Comparison of ENCODE assay signal across 8 cellular contexts in the genomic region with DNA sequence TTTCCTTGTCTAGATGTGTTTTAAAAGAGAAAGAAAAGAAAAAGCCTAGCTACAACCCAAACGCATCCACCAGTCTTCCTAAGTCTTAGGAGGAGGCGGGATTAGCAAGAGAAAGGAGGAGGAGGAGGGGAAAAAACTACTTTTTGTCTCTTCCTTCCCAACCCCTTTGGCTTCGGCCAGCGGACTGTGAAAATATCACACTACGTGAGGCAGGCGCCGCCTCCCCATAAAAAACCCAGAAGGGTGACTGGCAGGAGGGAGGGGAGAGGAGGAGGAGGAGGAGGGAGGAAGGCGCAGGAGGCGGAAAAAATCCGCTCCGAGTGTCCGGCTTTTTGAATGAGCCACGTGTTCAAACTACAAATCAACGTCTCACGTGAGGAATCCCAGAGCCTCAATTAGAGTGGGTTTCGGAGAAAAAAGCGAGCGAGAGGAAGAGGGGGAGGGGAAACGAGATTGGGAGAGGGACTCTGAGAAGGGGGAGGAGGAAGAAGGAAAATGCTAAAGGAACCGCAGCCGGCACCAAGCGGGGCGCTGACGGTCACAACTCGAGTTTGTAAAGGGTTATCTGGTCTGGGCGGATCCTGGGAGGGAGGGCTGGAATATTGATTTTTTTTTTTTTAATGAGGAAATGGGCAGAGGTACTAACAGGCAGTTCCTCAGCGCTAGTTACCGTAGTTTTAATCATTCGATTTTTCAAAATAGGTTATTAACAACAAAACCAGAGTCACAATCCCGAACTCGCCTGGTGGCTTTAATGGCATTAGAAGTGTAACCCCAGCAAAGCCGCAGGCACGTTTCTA. TPM values are rescaled to one million over a fixed set of nuclear protein-coding genes. Genes with fewer than 3 reads are reported as not detected.
DNase-seq lines count a peak whose midpoint lies in the region; ATAC-seq, FAIRE-seq and TF ChIP-seq lines count a peak whose summit lies in the region.

Gene IGF2BP3, minus strand, starts transcription at position 202 of the 800 bp plus-strand sequence. CDS start 381 bp downstream, outside the sequence.

- no peaks in the 10 kb centered on the region for H3K9me3 Mint-ChIP-seq in activated CD8-positive, alpha-beta memory T cell treated with anti-CD3 and anti-CD28 coated beads, Interleukin-2, amount 10 ng/mL, durations not matched to agents 7 days and 5 days (ENCODE audit: low read depth)

- peak within 1 kb of the TSS; percentile 79 for H3K4me3 Mint-ChIP-seq in activated CD8-positive, alpha-beta memory T cell treated with anti-CD3 and anti-CD28 coated beads, Interleukin-2, amount 10 ng/mL, durations not matched to agents 7 days and 5 days

- DNase-seq in activated CD8-positive, alpha-beta memory T cell treated with anti-CD3 and anti-CD28 coated beads, Interleukin-2, amount 10 ng/mL, durations not matched to agents 7 days and 5 days: peak; percentile 61
- DNase-seq in activated CD8-positive, alpha-beta memory T cell treated with anti-CD3 and anti-CD28 coated beads for 24 hours: no peak
- DNase-seq in IMR-90: peak; percentile 96
- DNase-seq in K562 (ENCODE audit: extremely low read depth in 1 of 4, low spot score in 3 of 4): peak; percentile 62 to 97 (median 73)
- DNase-seq in kidney tubule cell (ENCODE audit: low spot score): peak; percentile 84
- DNase-seq in suprapubic skin (ENCODE audit: low spot score in 2 of 2): no peak

- intact Hi-C loops in IMR-90 (cut with micrococcal nuclease) (loop anchor here (5.0 to 10.0 kb wide), 2 partner anchors 193 to 286 kb away; partner anchors contain the start of gene NUP42), K562 (cut with micrococcal nuclease) (loop anchor here (1.0 to 5.0 kb wide), 4 partner anchors 62 to 768 kb away; partner anchors contain the start of gene MALSU1)

- peak; percentile 95 for FAIRE-seq in K562 (lab: Jason Lieb, UNC)

- H3K9me1 ChIP-seq in IMR-90 (ENCODE audit: insufficient read depth, low read length): peaks cover 3% of the 10 kb centered on the region
- H3K9me1 ChIP-seq in K562 (ENCODE audit: control insufficient read depth, insufficient read depth, low read length): no peaks in the 10 kb centered on the region

- H3K4me3 ChIP-seq in IMR-90 (ENCODE audit: insufficient read depth, low read depth, low read length) (peak within 1 kb of the TSS; percentile 57), K562 (peak within 1 kb of the TSS; percentile 66), suprapubic skin (peak within 1 kb of the TSS; percentile 50)

- no peaks in the 10 kb centered on the region for H3K27me3 ChIP-seq in IMR-90 (ENCODE audit: control insufficient read depth, insufficient read depth, low read length)
- H3K27me3 ChIP-seq in K562 (ENCODE audit: control insufficient read depth in 2 of 2, insufficient read depth in 2 of 2, low read length in 2 of 2): no peaks in the 10 kb centered on the region
- peaks cover 100% of the 10 kb centered on the region for H3K27me3 ChIP-seq in suprapubic skin

- peaks cover 83% of the 10 kb centered on the region for H3K79me2 ChIP-seq in K562 (ENCODE audit: control insufficient read depth, insufficient read depth, low read length)

- H2AK9ac ChIP-seq in IMR-90 (replicated peaks; ENCODE audit: low read depth, low read length, poor library complexity): peak within 1 kb of the TSS; percentile 97

- peak within 1 kb of the TSS; percentile 94 for H3K14ac ChIP-seq in IMR-90 (replicated peaks; ENCODE audit: low read depth, low read length)

- peaks cover 75% of the 10 kb centered on the region for H3K27me3 Mint-ChIP-seq in activated CD8-positive, alpha-beta memory T cell treated with anti-CD3 and anti-CD28 coated beads, Interleukin-2, amount 10 ng/mL, durations not matched to agents 7 days and 5 days

- H3K9ac ChIP-seq in IMR-90 (ENCODE audit: low read depth, low read length) (peak within 1 kb of the TSS; percentile 96), K562 (ENCODE audit: insufficient read depth in 1 of 2, low read depth in 2 of 2, low read length in 2 of 2) (peak within 1 kb of the TSS; percentile 94 to 98)

- H3K79me1 ChIP-seq in IMR-90 (ENCODE audit: low read depth in 1 of 2, low read length in 2 of 2): peaks cover 0 to 22% of the 10 kb centered on the region in 2 experiments; a peak in 2 of 4 replicates

- H3K27ac Mint-ChIP-seq in activated CD8-positive, alpha-beta memory T cell treated with anti-CD3 and anti-CD28 coated beads, Interleukin-2, amount 10 ng/mL, durations not matched to agents 7 days and 5 days: peak within 1 kb of the TSS; percentile 65

- H4K5ac ChIP-seq in IMR-90 (ENCODE audit: low read depth, low read length): peak within 1 kb of the TSS; percentile 52

- TF ChIP-seq CTCF in IMR-90 (conservative IDR thresholded peaks at IDR 0.05; ENCODE audit: low read depth, low read length) (no peak; the same call in 1 of the 2 replicates), K562 (IDR thresholded peaks at IDR 0.05 in 2 of 3, conservative IDR thresholded peaks at IDR 0.05 in 1 of 3; ENCODE audit: insufficient read depth in 2 of 3, low read depth in 1 of 3, low read length in 3 of 3) (0 out of 6 replicates have a peak, but pooled peaks of 2 of the 3 experiments have one; percentile 3 to 16), suprapubic skin (IDR thresholded peaks at IDR 0.05) (no peak)

- H3K56ac ChIP-seq in IMR-90 (ENCODE audit: extremely low read depth, insufficient read depth, low read length): peak within 1 kb of the TSS; percentile 99

- CTCF ChIA-PET in activated CD8-positive, alpha-beta memory T cell treated with anti-CD3 and anti-CD28 coated beads, Interleukin-2, amount 10 ng/mL, durations not matched to agents 7 days and 5 days (lab: Charles Lee): interaction anchor here (1.6 to 2.4 kb wide), 3 partner anchors 20 to 194 kb away, joined by 4 to 8 read pairs (median 6); no protein-coding TSS in a partner anchor
- CTCF ChIA-PET in IMR-90 (lab: Yijun Ruan, JAX) (interaction anchor here (0.6 to 0.9 kb wide), 3 partner anchors 8 to 213 kb away, joined by 3 read pairs; no protein-coding TSS in a partner anchor), K562 (lab: Yijun Ruan, JAX; ENCODE audit: low intra/inter-chr PET ratio) (interaction anchor here (1.0 kb wide), 1 partner anchor 60 kb away, joined by 3 read pairs; no protein-coding TSS in a partner anchor)

- peak within 1 kb of the TSS; percentile 94 for H4K91ac ChIP-seq in IMR-90 (ENCODE audit: insufficient read depth, low read depth, low read length)

- BruUV-seq in IMR-90 (replicated peaks; lab: Mats Ljungman, UMichigan): no TSS peak
- no TSS peak for BruUV-seq in K562 (replicated peaks; lab: Mats Ljungman, UMichigan)

- in situ Hi-C loops in IMR-90 (cut with MboI; ENCODE audit: low sequenced_read_pairs) (no loop called here), K562 (cut with MboI) (no loop called here)

- peak within 1 kb of the TSS; percentile 85 for H2AFZ ChIP-seq in IMR-90 (replicated peaks; ENCODE audit: low read length, poor library complexity)
- peak within 1 kb of the TSS; percentile 61 for H2AFZ ChIP-seq in K562 (ENCODE audit: low read depth, low read length)

- peak; percentile 37; the same call in 1 of the 2 replicates for TF ChIP-seq POLR2A in IMR-90 (IDR thresholded peaks at IDR 0.05; ENCODE audit: low read depth, low read length)
- peak; percentile 81 for TF ChIP-seq POLR2A in K562 (conservative IDR thresholded peaks at IDR 0.05)
- no peak for TF ChIP-seq POLR2A in suprapubic skin (IDR thresholded peaks at IDR 0.05)

- H3K4me1 ChIP-seq in IMR-90 (ENCODE audit: control insufficient read depth, insufficient read depth, low read length) (peaks cover 5% of the 10 kb centered on the region; the same call in 1 of the 2 replicates), K562 (replicated peaks in 1 of 2; ENCODE audit: control insufficient read depth in 2 of 2, insufficient read depth in 2 of 2, low read length in 2 of 2) (peaks cover 3 to 34% of the 10 kb centered on the region in 2 experiments; a peak in 4 of 5 replicates), suprapubic skin (peaks cover 53% of the 10 kb centered on the region)

- H3K27ac ChIP-seq in IMR-90 (ENCODE audit: insufficient read depth, low read length) (peak within 1 kb of the TSS; percentile 86), K562 (ENCODE audit: extremely low read depth, low read depth, low read length) (peak within 1 kb of the TSS; percentile 93), suprapubic skin (no peak within 1 kb of the TSS)

- H3K36me3 Mint-ChIP-seq in activated CD8-positive, alpha-beta memory T cell treated with anti-CD3 and anti-CD28 coated beads, Interleukin-2, amount 10 ng/mL, durations not matched to agents 7 days and 5 days: no peaks in the 10 kb centered on the region

- H3K4me2 ChIP-seq in IMR-90 (ENCODE audit: low read depth, low read length) (peak within 1 kb of the TSS; percentile 92), K562 (ENCODE audit: insufficient read depth, low read length) (peak within 1 kb of the TSS; percentile 92)

- H2BK15ac ChIP-seq in IMR-90 (ENCODE audit: low read depth, low read length): peak within 1 kb of the TSS; percentile 80

- peak within 1 kb of the TSS; percentile 95 for H3K23ac ChIP-seq in IMR-90 (ENCODE audit: low read depth, low read length)

- H3K9me3 ChIP-seq in IMR-90 (ENCODE audit: control insufficient read depth, insufficient read depth, low read length): no peaks in the 10 kb centered on the region
- H3K9me3 ChIP-seq in K562 (replicated peaks; ENCODE audit: control insufficient read depth, insufficient read depth, low read depth, low read length): no peaks in the 10 kb centered on the region
- no peaks in the 10 kb centered on the region for H3K9me3 ChIP-seq in suprapubic skin

- H2BK120ac ChIP-seq in IMR-90 (ENCODE audit: low read depth, low read length): peak within 1 kb of the TSS; percentile 88

- peaks cover 40% of the 10 kb centered on the region for H3K4me1 Mint-ChIP-seq in activated CD8-positive, alpha-beta memory T cell treated with anti-CD3 and anti-CD28 coated beads, Interleukin-2, amount 10 ng/mL, durations not matched to agents 7 days and 5 days

- H2BK5ac ChIP-seq in IMR-90 (ENCODE audit: low read depth, low read length, poor library complexity, severe bottlenecking): peak within 1 kb of the TSS; percentile 97

- peak within 1 kb of the TSS; percentile 72 for H2BK20ac ChIP-seq in IMR-90 (ENCODE audit: low read depth, low read length)

- peak within 1 kb of the TSS; percentile 83 to 90 for H4K8ac ChIP-seq in IMR-90 (ENCODE audit: low read depth in 2 of 2, low read length in 2 of 2)

- H3K4ac ChIP-seq in IMR-90 (ENCODE audit: low read depth, low read length): peak within 1 kb of the TSS; percentile 92

- POLR2A ChIA-PET in IMR-90 (lab: Charles Lee; ENCODE audit: unreplicated experiment) (no interaction called here), K562 (lab: Yijun Ruan, JAX) (interaction anchor here (1.4 kb wide), 2 partner anchors 12 to 171 kb away, joined by 3 to 4 read pairs; partner anchors contain the start of gene MALSU1)

- H4K20me1 ChIP-seq in IMR-90 (ENCODE audit: insufficient read depth, low read length) (peaks cover 16% of the 10 kb centered on the region), K562 (replicated peaks; ENCODE audit: control insufficient read depth, insufficient read depth, low read length) (no peaks in the 10 kb centered on the region; the same call in 1 of the 2 replicates)

- 0% methylated on average over 5 of the region's 33 CpGs; no CpG with 5 or more reads in 1 of the 2 experiments for WGBS in IMR-90 (ENCODE audit: extremely low coverage in 2 of 2, insufficient read length in 1 of 2), 2 experiments
- under 1% methylated on average over 33 of the region's 33 CpGs for WGBS in K562 (ENCODE audit: insufficient coverage, low coverage, missing lambda C conversion rate)
- 4% methylated on average over 33 of the region's 33 CpGs for WGBS in suprapubic skin

- H2AK5ac ChIP-seq in IMR-90 (ENCODE audit: low read depth, low read length): peak within 1 kb of the TSS; percentile 85

- TF ChIP-seq EP300 in K562 (IDR thresholded peaks at IDR 0.05; ENCODE audit: low read length) (peak; percentile 66), suprapubic skin (IDR thresholded peaks at IDR 0.05) (no peak)

- no peak for ATAC-seq in activated CD8-positive, alpha-beta memory T cell treated with anti-CD3 and anti-CD28 coated beads, Interleukin-2, amount 10 ng/mL, durations not matched to agents 7 days and 5 days
- ATAC-seq in IMR-90 (ENCODE audit: low read depth): peak; percentile 44
- peak; percentile 9 for ATAC-seq in K562
- ATAC-seq in HG03196 (IDR thresholded peaks at IDR 0.05; ENCODE audit: unreplicated experiment): no peak

- TF ChIP-seq RAD21 in IMR-90 (IDR thresholded peaks at IDR 0.05; ENCODE audit: low read length): no peak
- peak in 1 of 2 experiments; percentile 28; a peak in 2 of 4 replicates for TF ChIP-seq RAD21 in K562 (CRISPR knock-in tag; conservative IDR thresholded peaks at IDR 0.05 in 1 of 2, IDR thresholded peaks at IDR 0.05 in 1 of 2)

- no peaks in the 10 kb centered on the region for H3K36me3 ChIP-seq in IMR-90 (ENCODE audit: control insufficient read depth, insufficient read depth, low read length)
- H3K36me3 ChIP-seq in K562 (ENCODE audit: control insufficient read depth, insufficient read depth, low read length): peaks cover 9% of the 10 kb centered on the region
- H3K36me3 ChIP-seq in suprapubic skin: no peaks in the 10 kb centered on the region

- peak within 1 kb of the TSS; percentile 80 for H3K18ac ChIP-seq in IMR-90 (ENCODE audit: low read depth, low read length)

- dilution Hi-C loops in IMR-90 (cut with HindIII; ENCODE audit: low sequenced_read_pairs, unreplicated experiment): no loop called here

RNA-seq across cellular contexts. Expression of gene IGF2BP3, which starts in this region (rescaled TPM):
- 1 to 10 TPM in 1 of 2 experiments, under 1 TPM in 1; 0.84 to 1.3 TPM for total RNA-seq in activated CD8-positive, alpha-beta memory T cell treated with anti-CD3 and anti-CD28 coated beads, Interleukin-2, amount 10 ng/mL, durations not matched to agents 7 days and 5 days
- total RNA-seq in IMR-90 (2012; rRNA removed) (59.3 and 94.2 TPM in 2 replicates), K562 (2014; rRNA removed) (46.0 and 49.5 TPM in 2 replicates), K562 (2014; rRNA removed; fragmentation: Illumina TruSeq; extraction: Trizol) (79.0 and 82.8 TPM in 2 replicates), K562 (2015; rRNA removed; fragmentation: Illumina TruSeq; extraction: Trizol) (62.9 and 71.4 TPM in 2 replicates), K562 (2021) (61.2 and 62.9 TPM in 2 replicates), suprapubic skin (1 to 10 TPM in 1 of 4 donors, under 1 TPM in 1, not detected in 2; 0.47 to 1.9 TPM)
- polyA plus RNA-seq in IMR-90 (2012; rRNA removed) (47.6 and 50.9 TPM in 2 replicates), K562 (2011; rRNA removed) (53.2 and 61.4 TPM in 2 replicates), K562 (2014; fragmentation: Illumina TruSeq; extraction: Trizol) (67.9 and 88.1 TPM in 2 replicates), K562 (2014; fragmentation: Nextera tagmentation; extraction: Ambion mirVana) (1 to 10 TPM; 8.4 to 8.5 TPM), K562 (2014; rRNA removed) (45.3 and 55.8 TPM in 2 replicates)
- 13.2 and 16.4 TPM in 2 replicates for polyA plus RNA-seq in IMR-90 (2012; cell fraction: cytosol; rRNA removed)
- 34.2 and 98.3 TPM in 2 replicates for polyA plus RNA-seq in IMR-90 (2012; cell fraction: nucleus; rRNA removed; ENCODE audit: low replicate concordance)
- polyA plus RNA-seq in PFSK-1 (2012; ENCODE audit: insufficient read length, low read depth): 47.6 TPM
- 95.3 and 272 TPM in 2 replicates for total RNA-seq in K562 (2011; cell fraction: chromatin; rRNA removed; ENCODE audit: low replicate concordance)
- total RNA-seq in K562 (2011; cell fraction: nucleolus; rRNA removed): 53.0 and 62.1 TPM in 2 replicates
- 111 and 181 TPM in 2 replicates for total RNA-seq in K562 (2011; cell fraction: nucleoplasm; rRNA removed)
- 34.6 and 39.6 TPM in 2 replicates for polyA plus RNA-seq in K562 (2011; cell fraction: cytosol; rRNA removed)
- 46.4 and 48.8 TPM in 2 replicates for polyA plus RNA-seq in K562 (2011; cell fraction: nucleus; rRNA removed)
- 38.8 and 43.7 TPM in 2 replicates for polyA plus RNA-seq in K562 (2012)
- 92.7 and 97.6 TPM in 2 replicates for polyA minus RNA-seq in K562 (2011; rRNA and poly(A)+ RNA removed)
- 46.0 and 65.1 TPM in 2 replicates for polyA minus RNA-seq in K562 (2011; cell fraction: cytosol; rRNA and poly(A)+ RNA removed)
- 38.0 and 61.4 TPM in 2 replicates for polyA minus RNA-seq in K562 (2011; cell fraction: nucleus; rRNA and poly(A)+ RNA removed)

Comparison
In these comparisons a context has a peak if more than half of its experiments do, and no peak if none do; other contexts are left out.
1. RNA of gene IGF2BP3 (total RNA-seq): 46.0 to 272 TPM in K562 and 59.3 to 94.2 TPM in IMR-90; 0.84 to 1.3 TPM in activated CD8-positive, alpha-beta memory T cell treated with anti-CD3 and anti-CD28 coated beads, Interleukin-2, amount 10 ng/mL, durations not matched to agents 7 days and 5 days and 0.47 to 1.9 TPM in suprapubic skin; every median in the first group is over 10 times any median in the second.
2. DNase-seq: peak in activated CD8-positive, alpha-beta memory T cell treated with anti-CD3 and anti-CD28 coated beads, Interleukin-2, amount 10 ng/mL, durations not matched to agents 7 days and 5 days (single experiment), IMR-90 (single experiment), K562 (4 of 4) and kidney tubule cell (single experiment); none in activated CD8-positive, alpha-beta memory T cell treated with anti-CD3 and anti-CD28 coated beads for 24 hours (single experiment) and suprapubic skin (0 of 2).
3. ATAC-seq: peak in IMR-90 (single experiment) and K562 (single experiment); none in activated CD8-positive, alpha-beta memory T cell treated with anti-CD3 and anti-CD28 coated beads, Interleukin-2, amount 10 ng/mL, durations not matched to agents 7 days and 5 days (single experiment) and HG03196 (single experiment).
4. CTCF ChIP-seq: peak in K562 (2 of 3); none in IMR-90 (single experiment) and suprapubic skin (0 of 2).
5. POLR2A ChIP-seq: peak in IMR-90 (single experiment) and K562 (single experiment); none in suprapubic skin (0 of 2).
6. Peak in every context shown above with its lines, with median percentiles within 50 percentile points of each other: H3K4me3 ChIP-seq.